In genomic region chr12:718756-719138, GRCh38 we compare ENCODE assay signal across 12 cellular contexts. TPM values are rescaled to one million over a fixed set of nuclear protein-coding genes. Genes with fewer than 3 reads are reported as not detected.
DNase-seq lines count a peak whose midpoint lies in the region; ATAC-seq and TF ChIP-seq lines count a peak whose summit lies in the region.
"Had no signal": no experiment of that assay in that cellular context is flagged by ENCODE, and none has a peak within 500 bp of the region (broad histone marks: within the 10 kb centered on the region; RNA-seq: fewer than 3 reads in every experiment).

No MANE protein-coding gene starts in this region.

- H3K9me3 Mint-ChIP-seq in activated T-cell treated with anti-CD3 and anti-CD28 coated beads, Interleukin-2, amount 50 U/mL, for 24 hours: no peaks in the 10 kb centered on the region
- 0 out of 2 replicates have a peak, but pooled peaks cover 3% of the 10 kb centered on the region for H3K9me3 Mint-ChIP-seq in WTC11

- POLR2A ChIA-PET in WTC11 (lab: Charles Lee): no interaction called here

- ATAC-seq in WTC11: no peak
- no peak for ATAC-seq in GM21717 (IDR thresholded peaks at IDR 0.05; ENCODE audit: unreplicated experiment)
- ATAC-seq: foreskin keratinocyte had no signal

- H3K9me3 ChIP-seq in subcutaneous abdominal adipose tissue (ENCODE audit: control insufficient read depth in 5 of 5, low read length in 5 of 5): no peaks in the 10 kb centered on the region

- H3K27me3 Mint-ChIP-seq in activated T-cell treated with anti-CD3 and anti-CD28 coated beads, Interleukin-2, amount 50 U/mL, for 24 hours: no peaks in the 10 kb centered on the region
- H3K27me3 Mint-ChIP-seq in WTC11 (ENCODE audit: low read depth): no peaks in the 10 kb centered on the region

- H3K27ac ChIP-seq in layer of hippocampus (ENCODE audit: low read depth, low read length) (peak overlapping the region; percentile 80), subcutaneous abdominal adipose tissue (ENCODE audit: low read depth, low read length) (peak overlapping the region; percentile 55)
- H3K27ac ChIP-seq: foreskin keratinocyte had no signal

- peaks cover 72% of the 10 kb centered on the region for H3K4me1 Mint-ChIP-seq in activated T-cell treated with anti-CD3 and anti-CD28 coated beads, Interleukin-2, amount 50 U/mL, for 24 hours (ENCODE audit: low read depth)
- peaks cover 46% of the 10 kb centered on the region for H3K4me1 Mint-ChIP-seq in WTC11

- H3K4me1 ChIP-seq in subcutaneous abdominal adipose tissue (ENCODE audit: control insufficient read depth in 5 of 5, insufficient read depth in 5 of 5, low read length in 5 of 5): peaks cover 3 to 23% (median 10%) of the 10 kb centered on the region in 5 donors
- H3K4me1 ChIP-seq: foreskin keratinocyte had no signal

- H3K9ac ChIP-seq in subcutaneous abdominal adipose tissue (ENCODE audit: low read length in 5 of 5): peak overlapping the region in 2 of 5 donors; percentile 5 to 17

- H3K27me3 ChIP-seq in layer of hippocampus (ENCODE audit: control insufficient read depth, insufficient read depth, low read length) (no peaks in the 10 kb centered on the region), subcutaneous abdominal adipose tissue (ENCODE audit: control insufficient read depth in 5 of 5, insufficient read depth in 4 of 5, low read length in 5 of 5) (no peaks in the 10 kb centered on the region)
- H3K27me3 ChIP-seq: foreskin keratinocyte had no signal

- no peak for TF ChIP-seq CTCF in WTC11 (IDR thresholded peaks at IDR 0.05)

- peak overlapping the region in 1 of 5 donors; percentile 37 for H3K4me3 ChIP-seq in subcutaneous abdominal adipose tissue (ENCODE audit: low read depth in 1 of 5, low read length in 5 of 5)

- H3K27ac Mint-ChIP-seq in activated T-cell treated with anti-CD3 and anti-CD28 coated beads, Interleukin-2, amount 50 U/mL, for 24 hours: peak overlapping the region; percentile 73
- peak overlapping the region; percentile 20 for H3K27ac Mint-ChIP-seq in WTC11
- H3K27ac Mint-ChIP-seq: progenitor cell of endocrine pancreas had no signal

- H3K4me3 Mint-ChIP-seq in activated T-cell treated with anti-CD3 and anti-CD28 coated beads, Interleukin-2, amount 50 U/mL, for 24 hours: peak overlapping the region; percentile 45
- no peak overlapping the region for H3K4me3 Mint-ChIP-seq in WTC11

- DNase-seq in activated T-cell treated with anti-CD3 and anti-CD28 coated beads, Interleukin-2, amount 50 U/mL, for 24 hours: no peak
- DNase-seq in activated T-cell treated with anti-CD3 and anti-CD28 coated beads, Interleukin-2, amount 50 U/mL, for 1 hour: no peak
- no peak for DNase-seq in WTC11 (ENCODE audit: low spot score)
- DNase-seq in NCI-H510A (lab: John Stamatoyannopoulos, UW): no peak
- DNase-seq in SK-N-DZ (ENCODE audit: low spot score): no peak
- DNase-seq: DMS79, foreskin keratinocyte, NCI-H1436 had no signal

- H3K36me3 Mint-ChIP-seq in activated T-cell treated with anti-CD3 and anti-CD28 coated beads, Interleukin-2, amount 50 U/mL, for 24 hours (ENCODE audit: low read depth): no peaks in the 10 kb centered on the region
- H3K36me3 Mint-ChIP-seq in WTC11: no peaks in the 10 kb centered on the region

- no peaks in the 10 kb centered on the region for H3K36me3 ChIP-seq in subcutaneous abdominal adipose tissue (ENCODE audit: control insufficient read depth in 5 of 5, insufficient read depth in 5 of 5, low read length in 5 of 5)

- CTCF ChIA-PET in WTC11 (lab: Charles Lee): no interaction called here

TF ChIP-seq in WTC11, 78 proteins besides CTCF, POLR2A, EP300 and RAD21:
- TF ChIP-seq ZNF232 (CRISPR knock-in tag; IDR thresholded peaks at IDR 0.05): no peak
- TF ChIP-seq STAT6 (CRISPR knock-in tag; conservative IDR thresholded peaks at IDR 0.05; ENCODE audit: low read depth): no peak
- TF ChIP-seq E2F4 (CRISPR knock-in tag; IDR thresholded peaks at IDR 0.05; ENCODE audit: borderline replicate concordance, low read depth): no peak
- no peak for TF ChIP-seq HMGA2 (CRISPR knock-in tag; IDR thresholded peaks at IDR 0.05)

RNA-seq across cellular contexts. Expression of gene WNK1, which starts 33.6 kb away (rescaled TPM):
- 118 to 126 TPM (median 123 TPM) in 3 replicates for total RNA-seq in WTC11 (2021)
- polyA plus RNA-seq in SK-N-DZ (2014; cell fraction: cytosol; rRNA removed): 29.7 and 30.9 TPM in 2 replicates
- polyA plus RNA-seq in SK-N-DZ (2014; cell fraction: nucleus; rRNA removed): 29.4 and 33.5 TPM in 2 replicates

RNA-seq across cellular contexts. Expression of gene NINJ2, which starts 55.5 kb away (rescaled TPM):
- total RNA-seq in WTC11 (2021): 0.41 to 0.73 TPM (median 0.42 TPM) in 3 replicates
- not detected in 2 replicates for polyA plus RNA-seq in SK-N-DZ (2014; cell fraction: cytosol; rRNA removed)
- polyA plus RNA-seq in SK-N-DZ (2014; cell fraction: nucleus; rRNA removed): not detected in 2 replicates
